In the genomic region with DNA sequence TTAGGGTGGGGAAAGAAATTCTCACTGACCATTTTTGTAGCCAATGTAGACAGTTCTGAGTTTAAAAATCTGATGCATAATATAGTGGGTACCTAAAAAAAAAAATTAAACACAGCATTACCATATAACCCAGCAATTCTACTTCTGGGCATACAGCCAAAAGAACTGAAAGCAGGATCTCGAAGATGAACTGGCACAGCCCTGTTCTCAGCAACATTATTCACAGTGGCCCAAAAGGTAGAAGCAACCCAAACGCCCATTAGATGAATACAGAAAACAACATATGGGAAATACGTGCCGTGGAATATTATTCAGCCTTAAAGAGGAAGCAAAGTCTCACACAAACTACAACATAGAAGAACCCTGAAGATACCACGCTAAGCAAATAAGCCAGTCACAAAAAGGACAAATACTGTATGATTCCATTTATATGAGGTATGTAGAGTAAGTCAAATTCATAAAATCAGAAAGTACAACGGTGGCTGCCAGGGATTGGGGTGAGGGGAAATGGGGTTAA, we compare ENCODE assay signal across 11 cellular contexts. TPM values are rescaled to one million over a fixed set of nuclear protein-coding genes. Genes with fewer than 3 reads are reported as not detected.
A peak's percentile ranks its signal among the peaks of the same experiment; 100 is the strongest.
DNase-seq lines count a peak whose midpoint lies in the region; ATAC-seq and TF ChIP-seq lines count a peak whose summit lies in the region.
"Had no signal": no experiment of that assay in that cellular context is flagged by ENCODE, and none has a peak within 500 bp of the region (broad histone marks: within the 10 kb centered on the region; RNA-seq: fewer than 3 reads in every experiment).

No MANE protein-coding gene starts in this region.

- no peak for ATAC-seq in lower lobe of right lung

- DNase-seq in AG04450 (ENCODE audit: low read depth, low spot score) (no peak), astrocyte of the spinal cord (ENCODE audit: low read depth, low spot score) (peak; percentile 36), lower lobe of right lung (no peak), inferior parietal cortex (ENCODE audit: extremely low spot score) (no peak), OCI-M2 (lab: John Stamatoyannopoulos, UW; ENCODE audit: unreplicated experiment) (no peak), erythroblast (lab: John Stamatoyannopoulos, UW) (no peak)
- no peak for DNase-seq in activated naive CD4-positive, alpha-beta T cell (lab: John Stamatoyannopoulos, UW)
- DNase-seq: activated effector memory CD4-positive, alpha-beta T cell treated with Interleukin-2 at 50 U/mL for 16 hours; MV-4-11 had no signal

- in situ Hi-C loops in astrocyte of the spinal cord (cut with HindIII; ENCODE audit: low sequenced_read_pairs) = no loop called here

- peaks cover 58% of the 10 kb centered on the region for H3K4me1 ChIP-seq in HEK293 (ENCODE audit: control insufficient read depth, insufficient read depth, low read length)
- H3K4me1 ChIP-seq in lower lobe of right lung = peaks cover 59% of the 10 kb centered on the region

- POLR2A ChIA-PET in AG04450 (lab: Yijun Ruan, JAX) (no interaction called here), HEK293 (lab: Yijun Ruan, JAX) (no interaction called here)

- intact Hi-C loops in lower lobe of right lung (cut with DNase I) = no loop called here

- TF ChIP-seq POLR2A in erythroblast (IDR thresholded peaks at IDR 0.05; ENCODE audit: low read length) = no peak

- CTCF ChIA-PET in AG04450 (lab: Charles Lee) = no interaction called here
- CTCF ChIA-PET in HEK293 (lab: Yijun Ruan, JAX) = no interaction called here

- no peaks in the 10 kb centered on the region for H3K27me3 ChIP-seq in AG04450 (ENCODE audit: control insufficient read depth, insufficient read depth, low read length)
- H3K27me3 ChIP-seq in lower lobe of right lung (ENCODE audit: low read depth) = no peaks in the 10 kb centered on the region

- H3K27ac ChIP-seq in AG04450 (ENCODE audit: low read depth, low read length) (no peak overlapping the region), HEK293 (ENCODE audit: extremely low read depth, low read depth, low read length) (peak overlapping the region; percentile 67), lower lobe of right lung (peak overlapping the region; percentile 49)
- H3K27ac ChIP-seq: VCaP had no signal

- H3K4me3 ChIP-seq in AG04450 (ENCODE audit: low read depth, low read length) (peak overlapping the region; percentile 2; the same call in 1 of the 2 replicates), HEK293 (ENCODE audit: low read depth, low read length) (no peak overlapping the region), astrocyte of the spinal cord (ENCODE audit: low read depth, low read length) (no peak overlapping the region), lower lobe of right lung (peak overlapping the region; percentile 12)

- H3K9me3 ChIP-seq in AG04450 (ENCODE audit: control insufficient read depth, insufficient read depth, low read length) = no peaks in the 10 kb centered on the region
- no peaks in the 10 kb centered on the region for H3K9me3 ChIP-seq in HEK293 (ENCODE audit: control insufficient read depth, insufficient read depth, low read depth, low read length)
- no peaks in the 10 kb centered on the region for H3K9me3 ChIP-seq in lower lobe of right lung

- no peaks in the 10 kb centered on the region for H3K36me3 ChIP-seq in HEK293 (ENCODE audit: control insufficient read depth in 2 of 2, insufficient read depth in 1 of 2, low read length in 2 of 2)
- H3K36me3 ChIP-seq in lower lobe of right lung = no peaks in the 10 kb centered on the region

- TF ChIP-seq CTCF in AG04450 (IDR thresholded peaks at IDR 0.05; ENCODE audit: low read depth, low read length) (no peak), HEK293 (tag by site-specific recombination; IDR thresholded peaks at IDR 0.05) (no peak), astrocyte of the spinal cord (IDR thresholded peaks at IDR 0.05; ENCODE audit: low read depth, low read length) (no peak), lower lobe of right lung (IDR thresholded peaks at IDR 0.05) (no peak)

TF ChIP-seq in HEK293, 187 proteins besides CTCF, POLR2A, EP300 and RAD21 (continues in another document):
- TF ChIP-seq ZNF707 (tag by site-specific recombination; IDR thresholded peaks at IDR 0.05) = no peak
- no peak for TF ChIP-seq ZNF501 (tag by site-specific recombination; IDR thresholded peaks at IDR 0.05)
- no peak for TF ChIP-seq KLF9 (tag by site-specific recombination; IDR thresholded peaks at IDR 0.05; ENCODE audit: low read depth)
- no peak for TF ChIP-seq ZNF777 (tag by site-specific recombination; IDR thresholded peaks at IDR 0.05; ENCODE audit: borderline replicate concordance)
- TF ChIP-seq, protein P1, sequence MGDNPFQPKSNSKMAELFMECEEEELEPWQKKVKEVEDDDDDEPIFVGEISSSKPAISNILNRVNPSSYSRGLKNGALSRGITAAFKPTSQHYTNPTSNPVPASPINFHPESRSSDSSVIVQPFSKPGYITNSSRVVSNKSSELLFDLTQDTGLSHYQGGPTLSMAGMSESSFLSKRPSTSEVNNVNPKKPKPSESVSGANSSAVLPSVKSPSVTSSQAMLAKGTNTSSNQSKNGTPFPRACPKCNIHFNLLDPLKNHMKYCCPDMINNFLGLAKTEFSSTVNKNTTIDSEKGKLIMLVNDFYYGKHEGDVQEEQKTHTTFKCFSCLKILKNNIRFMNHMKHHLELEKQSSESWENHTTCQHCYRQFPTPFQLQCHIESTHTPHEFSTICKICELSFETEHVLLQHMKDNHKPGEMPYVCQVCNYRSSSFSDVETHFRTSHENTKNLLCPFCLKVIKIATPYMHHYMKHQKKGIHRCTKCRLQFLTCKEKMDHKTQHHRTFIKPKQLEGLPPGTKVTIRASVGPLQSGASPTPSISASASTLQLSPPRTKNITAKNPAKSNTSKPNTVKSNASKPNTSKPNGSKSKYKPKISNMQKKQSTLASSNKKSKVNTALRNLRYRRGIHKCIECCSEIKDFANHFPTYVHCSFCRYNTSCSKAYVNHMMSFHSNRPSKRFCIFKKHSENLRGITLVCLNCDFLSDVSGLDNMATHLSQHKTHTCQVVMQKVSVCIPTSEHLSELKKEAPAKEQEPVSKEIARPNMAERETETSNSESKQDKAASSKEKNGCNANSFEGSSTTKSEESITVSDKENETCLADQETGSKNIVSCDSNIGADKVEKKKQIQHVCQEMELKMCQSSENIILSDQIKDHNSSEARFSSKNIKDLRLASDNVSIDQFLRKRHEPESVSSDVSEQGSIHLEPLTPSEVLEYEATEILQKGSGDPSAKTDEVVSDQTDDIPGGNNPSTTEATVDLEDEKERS (tag by site-specific recombination; IDR thresholded peaks at IDR 0.05) = no peak
- no peak for TF ChIP-seq ZNF10 (tag by site-specific recombination; IDR thresholded peaks at IDR 0.05)
- TF ChIP-seq, protein P2, sequence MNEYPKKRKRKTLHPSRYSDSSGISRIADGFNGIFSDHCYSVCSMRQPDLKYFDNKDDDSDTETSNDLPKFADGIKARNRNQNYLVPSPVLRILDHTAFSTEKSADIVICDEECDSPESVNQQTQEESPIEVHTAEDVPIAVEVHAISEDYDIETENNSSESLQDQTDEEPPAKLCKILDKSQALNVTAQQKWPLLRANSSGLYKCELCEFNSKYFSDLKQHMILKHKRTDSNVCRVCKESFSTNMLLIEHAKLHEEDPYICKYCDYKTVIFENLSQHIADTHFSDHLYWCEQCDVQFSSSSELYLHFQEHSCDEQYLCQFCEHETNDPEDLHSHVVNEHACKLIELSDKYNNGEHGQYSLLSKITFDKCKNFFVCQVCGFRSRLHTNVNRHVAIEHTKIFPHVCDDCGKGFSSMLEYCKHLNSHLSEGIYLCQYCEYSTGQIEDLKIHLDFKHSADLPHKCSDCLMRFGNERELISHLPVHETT (tag by site-specific recombination; IDR thresholded peaks at IDR 0.05) = no peak
- TF ChIP-seq ZNF146 (tag by site-specific recombination; IDR thresholded peaks at IDR 0.05) = peak; percentile 95
- TF ChIP-seq KLF1 (tag by site-specific recombination; IDR thresholded peaks at IDR 0.05) = no peak
- TF ChIP-seq ZNF830 (tag by site-specific recombination; IDR thresholded peaks at IDR 0.05; ENCODE audit: low read depth) = no peak
- 0 out of 2 replicates have a peak, but pooled peaks have one; percentile 24 for TF ChIP-seq ZNF335 (tag by site-specific recombination; conservative IDR thresholded peaks at IDR 0.05)
- TF ChIP-seq, protein P3, sequence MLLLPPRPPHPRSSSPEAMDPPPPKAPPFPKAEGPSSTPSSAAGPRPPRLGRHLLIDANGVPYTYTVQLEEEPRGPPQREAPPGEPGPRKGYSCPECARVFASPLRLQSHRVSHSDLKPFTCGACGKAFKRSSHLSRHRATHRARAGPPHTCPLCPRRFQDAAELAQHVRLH (tag by site-specific recombination; IDR thresholded peaks at IDR 0.05) = 0 out of 2 replicates have a peak, but pooled peaks have one; percentile 39
- TF ChIP-seq, protein P4, sequence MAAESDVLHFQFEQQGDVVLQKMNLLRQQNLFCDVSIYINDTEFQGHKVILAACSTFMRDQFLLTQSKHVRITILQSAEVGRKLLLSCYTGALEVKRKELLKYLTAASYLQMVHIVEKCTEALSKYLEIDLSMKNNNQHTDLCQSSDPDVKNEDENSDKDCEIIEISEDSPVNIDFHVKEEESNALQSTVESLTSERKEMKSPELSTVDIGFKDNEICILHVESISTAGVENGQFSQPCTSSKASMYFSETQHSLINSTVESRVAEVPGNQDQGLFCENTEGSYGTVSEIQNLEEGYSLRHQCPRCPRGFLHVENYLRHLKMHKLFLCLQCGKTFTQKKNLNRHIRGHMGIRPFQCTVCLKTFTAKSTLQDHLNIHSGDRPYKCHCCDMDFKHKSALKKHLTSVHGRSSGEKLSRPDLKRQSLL (tag by site-specific recombination; IDR thresholded peaks at IDR 0.05) = no peak
- no peak for TF ChIP-seq GLI4 (tag by site-specific recombination; IDR thresholded peaks at IDR 0.05)
- no peak for TF ChIP-seq ZNF138 (tag by site-specific recombination; IDR thresholded peaks at IDR 0.05; ENCODE audit: borderline replicate concordance)
- no peak for TF ChIP-seq ZNF555 (tag by site-specific recombination; conservative IDR thresholded peaks at IDR 0.05)
- no peak; the same call in 1 of the 2 replicates for TF ChIP-seq ZNF24 (tag by site-specific recombination; IDR thresholded peaks at IDR 0.05)
- TF ChIP-seq ZNF248 (tag by site-specific recombination; IDR thresholded peaks at IDR 0.05) = no peak

RNA-seq across cellular contexts. Expression of a gene that starts 54.4 kb away (rescaled TPM):
- polyA plus RNA-seq in AG04450 (2011; rRNA removed) = 63.5 and 65.0 TPM in 2 replicates
- polyA minus RNA-seq in AG04450 (2011; rRNA and poly(A)+ RNA removed) = 148 and 151 TPM in 2 replicates
- total RNA-seq in lower lobe of right lung = 45.5 TPM

Comparison
In these comparisons a context has a peak if more than half of its experiments do, and no peak if none do; other contexts are left out.
1. H3K4me3 ChIP-seq: peak in AG04450 (single experiment) and lower lobe of right lung (single experiment); none in HEK293 (single experiment) and astrocyte of the spinal cord (single experiment).